Comparison of ENCODE assay signal across 10 cellular contexts in genomic region chr5:82182662-82183061, GRCh38.
"Had no signal": no experiment of that assay in that cellular context is flagged by ENCODE, and none has a peak within 500 bp of the region (broad histone marks: within the 10 kb centered on the region; RNA-seq: fewer than 3 reads in every experiment).

No MANE protein-coding gene starts in this region.

- FAIRE-seq: H1, H54 had no signal

- H3K9me3 ChIP-seq: HAP-1 had no signal

- H3K36me3 ChIP-seq: HAP-1 had no signal

- DNase-seq: GM23248, GOT3, H7, H9, HCEC 1CT, HFFc6 had no signal

- H3K4me3 ChIP-seq: GM23248, GM23338, HAP-1 had no signal

- H3K4me1 ChIP-seq: HAP-1 had no signal

- H3K27ac ChIP-seq: GM23248 had no signal
